In the genomic region with DNA sequence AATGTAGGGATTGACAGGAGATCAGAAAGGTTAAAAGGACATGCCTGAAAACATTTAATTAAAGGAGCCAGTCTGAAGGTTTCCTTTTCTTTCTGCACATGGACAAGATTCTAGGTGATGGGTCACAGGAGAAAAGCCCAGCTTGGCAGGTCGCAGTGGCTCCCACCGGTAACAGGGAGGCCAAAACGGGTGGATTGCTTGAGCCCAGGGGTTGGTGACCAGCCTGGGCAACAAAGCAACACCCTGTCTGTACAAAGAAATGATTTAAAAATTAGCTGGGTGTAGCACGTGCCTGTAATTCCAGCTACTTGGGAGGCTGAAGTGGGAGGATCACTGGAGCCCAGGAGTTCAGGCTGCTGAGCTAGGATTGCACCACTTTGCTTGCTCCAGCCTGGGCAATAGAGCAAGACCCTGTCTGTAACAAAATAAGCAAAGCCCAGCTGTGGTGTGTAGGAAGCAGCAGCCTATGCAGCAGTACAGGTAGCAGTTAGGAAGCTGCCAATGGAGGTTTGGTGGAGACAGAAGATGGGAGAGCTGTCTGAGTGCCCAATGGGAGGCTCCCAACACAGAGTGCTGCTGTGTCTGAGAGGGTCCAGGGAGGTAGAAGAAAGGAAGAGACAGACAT, we compare ENCODE assay signal across 10 cellular contexts. TPM values are rescaled to one million over a fixed set of nuclear protein-coding genes. Genes with fewer than 3 reads are reported as not detected.
DNase-seq lines count a peak whose midpoint lies in the region; ATAC-seq and TF ChIP-seq lines count a peak whose summit lies in the region.
"Had no signal": no experiment of that assay in that cellular context is flagged by ENCODE, and none has a peak within 500 bp of the region (broad histone marks: within the 10 kb centered on the region; RNA-seq: fewer than 3 reads in every experiment).

No MANE protein-coding gene starts in this region.

- H3K27me3 ChIP-seq in tibial nerve, result no peaks in the 10 kb centered on the region

- no peak for TF ChIP-seq POLR2A in tibial nerve (IDR thresholded peaks at IDR 0.05)

- no peaks in the 10 kb centered on the region for H3K27me3 Mint-ChIP-seq in activated naive CD4-positive, alpha-beta T cell treated with anti-CD3 and anti-CD28 coated beads for 36 hours (ENCODE audit: low read depth)
- H3K27me3 Mint-ChIP-seq in activated T-helper 2 cell treated with anti-CD3 and anti-CD28 coated beads, Interferon-gamma antibody, Interleukin-2, Interleukin-4, amounts not matched to agents 10 μg/mL and 5 μg/mL and 100 μg/mL, durations not matched to agents 14 hours and 24 hours and 36 hours (ENCODE audit: low read depth), result no peaks in the 10 kb centered on the region
- peaks cover 5% of the 10 kb centered on the region for H3K27me3 Mint-ChIP-seq in mesothelial cell of epicardium (ENCODE audit: low read depth)
- H3K27me3 Mint-ChIP-seq in nephron progenitor cell (ENCODE audit: low read depth, poor library complexity), result peaks cover 16% of the 10 kb centered on the region

- no peaks in the 10 kb centered on the region for H3K9me3 Mint-ChIP-seq in activated naive CD4-positive, alpha-beta T cell treated with anti-CD3 and anti-CD28 coated beads for 36 hours
- H3K9me3 Mint-ChIP-seq in activated T-helper 2 cell treated with anti-CD3 and anti-CD28 coated beads, Interferon-gamma antibody, Interleukin-2, Interleukin-4, amounts not matched to agents 10 μg/mL and 5 μg/mL and 100 μg/mL, durations not matched to agents 14 hours and 24 hours and 36 hours, result no peaks in the 10 kb centered on the region
- H3K9me3 Mint-ChIP-seq in mesothelial cell of epicardium (no peaks in the 10 kb centered on the region), nephron progenitor cell (no peaks in the 10 kb centered on the region)

- WGBS in tibial nerve, 2 donors, result 40% methylated on average over 4 of the region's 4 CpGs

- no peak for TF ChIP-seq EP300 in tibial nerve (IDR thresholded peaks at IDR 0.05)

- ATAC-seq in HG02588 (IDR thresholded peaks at IDR 0.05; ENCODE audit: unreplicated experiment), result no peak

- DNase-seq in activated naive CD4-positive, alpha-beta T cell treated with anti-CD3 and anti-CD28 coated beads for 36 hours, result no peak
- no peak for DNase-seq in activated naive CD4-positive, alpha-beta T cell treated with Interleukin-2 at 50 U/mL for 16 hours
- DNase-seq in activated T-helper 2 cell treated with anti-CD3 and anti-CD28 coated beads, Interferon-gamma antibody, Interleukin-2, Interleukin-4, amounts not matched to agents 10 μg/mL and 5 μg/mL and 100 μg/mL, durations not matched to agents 14 hours and 24 hours and 36 hours (ENCODE audit: low spot score), result no peak
- DNase-seq in mesothelial cell of epicardium (ENCODE audit: low spot score in 2 of 2, unreplicated experiment in 2 of 2) (no peak), tibial nerve (ENCODE audit: low spot score in 2 of 2) (no peak), GOT3 (lab: John Stamatoyannopoulos, UW) (no peak), nephron progenitor cell (no peak)
- DNase-seq: cortex of kidney; stimulated activated CD4-positive, alpha-beta T cell treated with anti-CD3 and anti-CD28 coated beads, Interleukin-1b, Interleukin-23, amount 100 ng/mL, for 48 hours had no signal

- CTCF ChIA-PET in activated naive CD4-positive, alpha-beta T cell treated with anti-CD3 and anti-CD28 coated beads for 36 hours (lab: Charles Lee), result interaction anchor here (0.6 to 3.0 kb wide), 6 partner anchors 18 to 272 kb away, joined by 3 to 26 read pairs (median 4); partner anchors contain the start of genes ADISSP and CENPB

- H3K4me3 ChIP-seq in tibial nerve, result no peak overlapping the region

- H3K9me3 ChIP-seq in tibial nerve, result no peaks in the 10 kb centered on the region

- intact Hi-C loops in activated naive CD4-positive, alpha-beta T cell treated with anti-CD3 and anti-CD28 coated beads for 36 hours (cut with micrococcal nuclease), result loop anchor here (2.0 kb wide), 1 partner anchor 940 kb away; the partner anchor contains the start of gene PTPRA
- intact Hi-C loops in activated T-helper 2 cell treated with anti-CD3 and anti-CD28 coated beads, Interferon-gamma antibody, Interleukin-2, Interleukin-4, amounts not matched to agents 10 μg/mL and 5 μg/mL and 100 μg/mL, durations not matched to agents 14 hours and 24 hours and 36 hours (cut with micrococcal nuclease), result loop anchor here (10.0 kb wide), 1 partner anchor 272 kb away; no protein-coding TSS in a partner anchor

- no peaks in the 10 kb centered on the region for H3K36me3 ChIP-seq in tibial nerve

- H3K4me1 ChIP-seq in tibial nerve, result peaks cover 3 to 47% (median 24%) of the 10 kb centered on the region in 4 donors

- no peak overlapping the region for H3K4me3 Mint-ChIP-seq in activated naive CD4-positive, alpha-beta T cell treated with anti-CD3 and anti-CD28 coated beads for 36 hours
- no peak overlapping the region for H3K4me3 Mint-ChIP-seq in activated T-helper 2 cell treated with anti-CD3 and anti-CD28 coated beads, Interferon-gamma antibody, Interleukin-2, Interleukin-4, amounts not matched to agents 10 μg/mL and 5 μg/mL and 100 μg/mL, durations not matched to agents 14 hours and 24 hours and 36 hours (ENCODE audit: low read depth)
- H3K4me3 Mint-ChIP-seq in mesothelial cell of epicardium, result no peak overlapping the region
- H3K4me3 Mint-ChIP-seq in nephron progenitor cell, result no peak overlapping the region

- peaks cover 59% of the 10 kb centered on the region for H3K4me1 Mint-ChIP-seq in activated naive CD4-positive, alpha-beta T cell treated with anti-CD3 and anti-CD28 coated beads for 36 hours (ENCODE audit: low read depth)
- H3K4me1 Mint-ChIP-seq in activated T-helper 2 cell treated with anti-CD3 and anti-CD28 coated beads, Interferon-gamma antibody, Interleukin-2, Interleukin-4, amounts not matched to agents 10 μg/mL and 5 μg/mL and 100 μg/mL, durations not matched to agents 14 hours and 24 hours and 36 hours (ENCODE audit: low read depth), result peaks cover 48% of the 10 kb centered on the region
- H3K4me1 Mint-ChIP-seq in mesothelial cell of epicardium (peaks cover 29% of the 10 kb centered on the region), nephron progenitor cell (peaks cover 9% of the 10 kb centered on the region)

- H3K27ac ChIP-seq in tibial nerve, result peak overlapping the region; percentile 62 to 96 (median 86)

- TF ChIP-seq CTCF in mesothelial cell of epicardium (IDR thresholded peaks at IDR 0.05; ENCODE audit: unreplicated experiment) (no peak), tibial nerve (IDR thresholded peaks at IDR 0.05) (no peak), nephron progenitor cell (IDR thresholded peaks at IDR 0.05) (no peak)

- peak overlapping the region; percentile 58 for H3K27ac Mint-ChIP-seq in activated naive CD4-positive, alpha-beta T cell treated with anti-CD3 and anti-CD28 coated beads for 36 hours
- peak overlapping the region; percentile 61 for H3K27ac Mint-ChIP-seq in activated T-helper 2 cell treated with anti-CD3 and anti-CD28 coated beads, Interferon-gamma antibody, Interleukin-2, Interleukin-4, amounts not matched to agents 10 μg/mL and 5 μg/mL and 100 μg/mL, durations not matched to agents 14 hours and 24 hours and 36 hours
- peak overlapping the region; percentile 99 for H3K27ac Mint-ChIP-seq in mesothelial cell of epicardium
- no peak overlapping the region for H3K27ac Mint-ChIP-seq in nephron progenitor cell

- no peaks in the 10 kb centered on the region for H3K36me3 Mint-ChIP-seq in activated naive CD4-positive, alpha-beta T cell treated with anti-CD3 and anti-CD28 coated beads for 36 hours (ENCODE audit: low read depth)
- peaks cover 9% of the 10 kb centered on the region for H3K36me3 Mint-ChIP-seq in activated T-helper 2 cell treated with anti-CD3 and anti-CD28 coated beads, Interferon-gamma antibody, Interleukin-2, Interleukin-4, amounts not matched to agents 10 μg/mL and 5 μg/mL and 100 μg/mL, durations not matched to agents 14 hours and 24 hours and 36 hours (ENCODE audit: low read depth)
- no peaks in the 10 kb centered on the region for H3K36me3 Mint-ChIP-seq in mesothelial cell of epicardium
- no peaks in the 10 kb centered on the region for H3K36me3 Mint-ChIP-seq in nephron progenitor cell (ENCODE audit: low read depth)

RNA-seq across cellular contexts. Expression of gene AP5S1, which starts 7.3 kb away (rescaled TPM):
- 1 to 10 TPM; 8.0 to 8.2 TPM for total RNA-seq in activated naive CD4-positive, alpha-beta T cell treated with anti-CD3 and anti-CD28 coated beads for 36 hours
- 11.9 and 12.8 TPM in 2 replicates for total RNA-seq in activated T-helper 2 cell treated with anti-CD3 and anti-CD28 coated beads, Interferon-gamma antibody, Interleukin-2, Interleukin-4, amounts not matched to agents 10 μg/mL and 5 μg/mL and 100 μg/mL, durations not matched to agents 14 hours and 24 hours and 36 hours
- total RNA-seq in mesothelial cell of epicardium, result 13.8 to 14.5 TPM (median 14.0 TPM) in 3 replicates
- total RNA-seq in tibial nerve, result 10 to 100 TPM in 3 of 4 donors, 1 to 10 TPM in 1; 9.4 to 20.7 (median 14.9) TPM

RNA-seq across cellular contexts. Expression of gene CDC25B, which starts 17.0 kb away (rescaled TPM):
- total RNA-seq in activated naive CD4-positive, alpha-beta T cell treated with anti-CD3 and anti-CD28 coated beads for 36 hours, result 10 to 100 TPM; 94.8 to 97.7 TPM
- 101 and 103 TPM in 2 replicates for total RNA-seq in activated T-helper 2 cell treated with anti-CD3 and anti-CD28 coated beads, Interferon-gamma antibody, Interleukin-2, Interleukin-4, amounts not matched to agents 10 μg/mL and 5 μg/mL and 100 μg/mL, durations not matched to agents 14 hours and 24 hours and 36 hours
- total RNA-seq in mesothelial cell of epicardium (29.4 to 33.9 TPM (median 29.6 TPM) in 3 replicates), tibial nerve (10 to 100 TPM; 33.0 to 65.4 (median 43.9) TPM)

RNA-seq across cellular contexts. Expression of gene CENPB, which starts 26.5 kb away (rescaled TPM):
- 10 to 100 TPM; 29.1 to 30.3 TPM for total RNA-seq in activated naive CD4-positive, alpha-beta T cell treated with anti-CD3 and anti-CD28 coated beads for 36 hours
- 66.1 and 68.9 TPM in 2 replicates for total RNA-seq in activated T-helper 2 cell treated with anti-CD3 and anti-CD28 coated beads, Interferon-gamma antibody, Interleukin-2, Interleukin-4, amounts not matched to agents 10 μg/mL and 5 μg/mL and 100 μg/mL, durations not matched to agents 14 hours and 24 hours and 36 hours
- total RNA-seq in mesothelial cell of epicardium (63.0 to 64.2 TPM (median 63.0 TPM) in 3 replicates), tibial nerve (100 to 1,000 TPM in 2 of 4 donors, 10 to 100 TPM in 2; 72.8 to 109 (median 100) TPM)

RNA-seq across cellular contexts. Expression of gene SPEF1, which starts 31.8 kb away (rescaled TPM):
- total RNA-seq in activated naive CD4-positive, alpha-beta T cell treated with anti-CD3 and anti-CD28 coated beads for 36 hours, result not detected
- not detected in 2 replicates for total RNA-seq in activated T-helper 2 cell treated with anti-CD3 and anti-CD28 coated beads, Interferon-gamma antibody, Interleukin-2, Interleukin-4, amounts not matched to agents 10 μg/mL and 5 μg/mL and 100 μg/mL, durations not matched to agents 14 hours and 24 hours and 36 hours
- total RNA-seq in mesothelial cell of epicardium (0.27 to 0.40 TPM (median 0.34 TPM) in 3 replicates), tibial nerve (1 to 10 TPM in 2 of 4 donors, not detected in 2; 1.1 to 1.8 TPM)

RNA-seq across cellular contexts. Expression of gene MAVS, which starts 33.5 kb away (rescaled TPM):
- 10 to 100 TPM; 14.8 to 16.0 TPM for total RNA-seq in activated naive CD4-positive, alpha-beta T cell treated with anti-CD3 and anti-CD28 coated beads for 36 hours
- 41.0 and 43.5 TPM in 2 replicates for total RNA-seq in activated T-helper 2 cell treated with anti-CD3 and anti-CD28 coated beads, Interferon-gamma antibody, Interleukin-2, Interleukin-4, amounts not matched to agents 10 μg/mL and 5 μg/mL and 100 μg/mL, durations not matched to agents 14 hours and 24 hours and 36 hours
- total RNA-seq in mesothelial cell of epicardium (37.1 to 38.3 TPM (median 37.3 TPM) in 3 replicates), tibial nerve (10 to 100 TPM; 34.5 to 49.8 (median 39.3) TPM)
